ENCODE assay signal across 1 cellular context in the genomic region with DNA sequence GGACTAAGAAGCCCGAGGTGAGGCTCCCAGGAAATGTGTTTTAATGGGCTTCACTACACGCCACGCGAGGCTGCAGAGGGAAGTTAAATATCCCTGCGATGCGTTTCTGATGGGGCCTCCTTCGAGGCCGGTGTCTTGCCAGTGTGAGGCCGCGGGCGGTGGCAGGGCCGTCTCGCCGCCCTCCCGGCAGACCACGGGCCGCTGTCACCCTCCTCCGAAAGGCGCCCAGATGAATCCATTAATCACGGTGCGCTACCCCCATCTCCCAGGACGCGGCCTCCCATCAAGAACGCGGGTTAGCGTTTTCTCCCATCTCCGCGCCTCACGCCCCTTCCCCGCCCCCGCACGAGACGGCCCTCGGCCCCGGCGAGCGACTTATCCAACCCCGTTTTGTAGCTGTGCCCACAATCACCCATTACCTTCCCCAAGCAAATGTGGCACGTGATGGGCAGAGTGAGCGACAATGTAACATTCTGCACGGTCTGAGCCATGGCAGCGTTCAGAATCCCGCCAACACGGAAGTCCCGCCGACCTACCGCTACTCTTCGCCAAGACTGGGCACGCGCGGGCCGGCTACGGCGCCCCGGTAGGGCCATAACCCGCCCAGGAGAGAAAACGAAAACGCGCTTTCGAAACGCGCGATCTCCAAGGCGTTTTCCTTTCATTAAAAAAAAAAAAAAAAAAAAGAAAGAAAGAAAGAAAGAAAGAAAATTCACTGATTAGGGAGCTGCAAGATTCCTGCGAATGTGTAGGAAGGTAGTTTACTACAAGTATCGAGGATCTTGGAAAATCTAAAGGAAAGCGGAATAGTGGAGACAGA.
TF ChIP-seq lines count a peak whose summit lies in the region.

A gene with protein sequence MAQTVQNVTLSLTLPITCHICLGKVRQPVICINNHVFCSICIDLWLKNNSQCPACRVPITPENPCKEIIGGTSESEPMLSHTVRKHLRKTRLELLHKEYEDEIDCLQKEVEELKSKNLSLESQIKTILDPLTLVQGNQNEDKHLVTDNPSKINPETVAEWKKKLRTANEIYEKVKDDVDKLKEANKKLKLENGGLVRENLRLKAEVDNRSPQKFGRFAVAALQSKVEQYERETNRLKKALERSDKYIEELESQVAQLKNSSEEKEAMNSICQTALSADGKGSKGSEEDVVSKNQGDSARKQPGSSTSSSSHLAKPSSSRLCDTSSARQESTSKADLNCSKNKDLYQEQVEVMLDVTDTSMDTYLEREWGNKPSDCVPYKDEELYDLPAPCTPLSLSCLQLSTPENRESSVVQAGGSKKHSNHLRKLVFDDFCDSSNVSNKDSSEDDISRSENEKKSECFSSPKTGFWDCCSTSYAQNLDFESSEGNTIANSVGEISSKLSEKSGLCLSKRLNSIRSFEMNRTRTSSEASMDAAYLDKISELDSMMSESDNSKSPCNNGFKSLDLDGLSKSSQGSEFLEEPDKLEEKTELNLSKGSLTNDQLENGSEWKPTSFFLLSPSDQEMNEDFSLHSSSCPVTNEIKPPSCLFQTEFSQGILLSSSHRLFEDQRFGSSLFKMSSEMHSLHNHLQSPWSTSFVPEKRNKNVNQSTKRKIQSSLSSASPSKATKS (minus strand): TSS at position 526 of the 820 bp plus-strand sequence. CDS start 35 bp downstream, at position 491.

TF ChIP-seq in HEK293, 187 proteins besides CTCF, POLR2A, EP300 and RAD21 (continued from another document and continues in another):
- peak; percentile 51; the same call in 1 of the 2 replicates for TF ChIP-seq ZNF391 (tag by site-specific recombination; IDR thresholded peaks at IDR 0.05; ENCODE audit: borderline replicate concordance, low read depth)
- TF ChIP-seq ZNF473 (tag by site-specific recombination; IDR thresholded peaks at IDR 0.05), result no peak
- peak; percentile 74 for TF ChIP-seq KLF10 (tag by site-specific recombination; IDR thresholded peaks at IDR 0.05)
- peak; percentile 51; the same call in 1 of the 2 replicates for TF ChIP-seq ZBTB8A (tag by site-specific recombination; IDR thresholded peaks at IDR 0.05)
- TF ChIP-seq GLIS1 (tag by site-specific recombination; IDR thresholded peaks at IDR 0.05), result peak; percentile 88
- TF ChIP-seq ZNF223 (tag by site-specific recombination; IDR thresholded peaks at IDR 0.05), result no peak
- no peak for TF ChIP-seq OVOL3 (tag by site-specific recombination; IDR thresholded peaks at IDR 0.05)
- peak; percentile 94; the same call in 1 of the 2 replicates for TF ChIP-seq HOXC10 (CRISPR knock-in tag; IDR thresholded peaks at IDR 0.05)
- TF ChIP-seq, protein P1, sequence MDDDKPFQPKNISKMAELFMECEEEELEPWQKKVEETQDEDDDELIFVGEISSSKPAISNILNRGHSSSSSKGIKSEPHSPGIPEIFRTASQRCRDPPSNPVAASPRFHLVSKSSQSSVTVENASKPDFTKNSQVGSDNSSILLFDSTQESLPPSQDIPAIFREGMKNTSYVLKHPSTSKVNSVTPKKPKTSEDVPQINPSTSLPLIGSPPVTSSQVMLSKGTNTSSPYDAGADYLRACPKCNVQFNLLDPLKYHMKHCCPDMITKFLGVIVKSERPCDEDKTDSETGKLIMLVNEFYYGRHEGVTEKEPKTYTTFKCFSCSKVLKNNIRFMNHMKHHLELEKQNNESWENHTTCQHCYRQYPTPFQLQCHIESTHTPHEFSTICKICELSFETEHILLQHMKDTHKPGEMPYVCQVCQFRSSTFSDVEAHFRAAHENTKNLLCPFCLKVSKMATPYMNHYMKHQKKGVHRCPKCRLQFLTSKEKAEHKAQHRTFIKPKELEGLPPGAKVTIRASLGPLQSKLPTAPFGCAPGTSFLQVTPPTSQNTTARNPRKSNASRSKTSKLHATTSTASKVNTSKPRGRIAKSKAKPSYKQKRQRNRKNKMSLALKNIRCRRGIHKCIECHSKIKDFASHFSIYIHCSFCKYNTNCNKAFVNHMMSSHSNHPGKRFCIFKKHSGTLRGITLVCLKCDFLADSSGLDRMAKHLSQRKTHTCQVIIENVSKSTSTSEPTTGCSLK (tag by site-specific recombination; IDR thresholded peaks at IDR 0.05), result no peak
- TF ChIP-seq ZNF830 (tag by site-specific recombination; IDR thresholded peaks at IDR 0.05; ENCODE audit: low read depth), result no peak
- TF ChIP-seq ZBTB7A (tag by site-specific recombination; IDR thresholded peaks at IDR 0.05; ENCODE audit: low read depth), result no peak
- TF ChIP-seq, protein P2, sequence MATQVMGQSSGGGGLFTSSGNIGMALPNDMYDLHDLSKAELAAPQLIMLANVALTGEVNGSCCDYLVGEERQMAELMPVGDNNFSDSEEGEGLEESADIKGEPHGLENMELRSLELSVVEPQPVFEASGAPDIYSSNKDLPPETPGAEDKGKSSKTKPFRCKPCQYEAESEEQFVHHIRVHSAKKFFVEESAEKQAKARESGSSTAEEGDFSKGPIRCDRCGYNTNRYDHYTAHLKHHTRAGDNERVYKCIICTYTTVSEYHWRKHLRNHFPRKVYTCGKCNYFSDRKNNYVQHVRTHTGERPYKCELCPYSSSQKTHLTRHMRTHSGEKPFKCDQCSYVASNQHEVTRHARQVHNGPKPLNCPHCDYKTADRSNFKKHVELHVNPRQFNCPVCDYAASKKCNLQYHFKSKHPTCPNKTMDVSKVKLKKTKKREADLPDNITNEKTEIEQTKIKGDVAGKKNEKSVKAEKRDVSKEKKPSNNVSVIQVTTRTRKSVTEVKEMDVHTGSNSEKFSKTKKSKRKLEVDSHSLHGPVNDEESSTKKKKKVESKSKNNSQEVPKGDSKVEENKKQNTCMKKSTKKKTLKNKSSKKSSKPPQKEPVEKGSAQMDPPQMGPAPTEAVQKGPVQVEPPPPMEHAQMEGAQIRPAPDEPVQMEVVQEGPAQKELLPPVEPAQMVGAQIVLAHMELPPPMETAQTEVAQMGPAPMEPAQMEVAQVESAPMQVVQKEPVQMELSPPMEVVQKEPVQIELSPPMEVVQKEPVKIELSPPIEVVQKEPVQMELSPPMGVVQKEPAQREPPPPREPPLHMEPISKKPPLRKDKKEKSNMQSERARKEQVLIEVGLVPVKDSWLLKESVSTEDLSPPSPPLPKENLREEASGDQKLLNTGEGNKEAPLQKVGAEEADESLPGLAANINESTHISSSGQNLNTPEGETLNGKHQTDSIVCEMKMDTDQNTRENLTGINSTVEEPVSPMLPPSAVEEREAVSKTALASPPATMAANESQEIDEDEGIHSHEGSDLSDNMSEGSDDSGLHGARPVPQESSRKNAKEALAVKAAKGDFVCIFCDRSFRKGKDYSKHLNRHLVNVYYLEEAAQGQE (tag by site-specific recombination; IDR thresholded peaks at IDR 0.05), result no peak; the same call in 1 of the 2 replicates
- TF ChIP-seq ZNF174 (tag by site-specific recombination; IDR thresholded peaks at IDR 0.05), result no peak
- TF ChIP-seq, protein P3, sequence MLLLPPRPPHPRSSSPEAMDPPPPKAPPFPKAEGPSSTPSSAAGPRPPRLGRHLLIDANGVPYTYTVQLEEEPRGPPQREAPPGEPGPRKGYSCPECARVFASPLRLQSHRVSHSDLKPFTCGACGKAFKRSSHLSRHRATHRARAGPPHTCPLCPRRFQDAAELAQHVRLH (tag by site-specific recombination; IDR thresholded peaks at IDR 0.05), result 0 out of 2 replicates have a peak, but pooled peaks have one; percentile 12
- TF ChIP-seq, protein P4, sequence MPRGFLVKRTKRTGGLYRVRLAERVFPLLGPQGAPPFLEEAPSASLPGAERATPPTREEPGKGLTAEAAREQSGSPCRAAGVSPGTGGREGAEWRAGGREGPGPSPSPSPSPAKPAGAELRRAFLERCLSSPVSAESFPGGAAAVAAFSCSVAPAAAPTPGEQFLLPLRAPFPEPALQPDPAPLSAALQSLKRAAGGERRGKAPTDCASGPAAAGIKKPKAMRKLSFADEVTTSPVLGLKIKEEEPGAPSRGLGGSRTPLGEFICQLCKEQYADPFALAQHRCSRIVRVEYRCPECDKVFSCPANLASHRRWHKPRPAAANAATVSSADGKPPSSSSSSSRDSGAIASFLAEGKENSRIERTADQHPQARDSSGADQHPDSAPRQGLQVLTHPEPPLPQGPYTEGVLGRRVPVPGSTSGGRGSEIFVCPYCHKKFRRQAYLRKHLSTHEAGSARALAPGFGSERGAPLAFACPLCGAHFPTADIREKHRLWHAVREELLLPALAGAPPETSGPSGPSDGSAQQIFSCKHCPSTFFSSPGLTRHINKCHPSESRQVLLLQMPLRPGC (tag by site-specific recombination; IDR thresholded peaks at IDR 0.05), result 0 out of 2 replicates have a peak, but pooled peaks have one; percentile 25
- peak; percentile 84 for TF ChIP-seq EGR2 (tag by site-specific recombination; IDR thresholded peaks at IDR 0.05; ENCODE audit: low read depth)
- no peak for TF ChIP-seq ZNF677 (tag by site-specific recombination; IDR thresholded peaks at IDR 0.05)
- no peak for TF ChIP-seq SCRT2 (tag by site-specific recombination; IDR thresholded peaks at IDR 0.05)
- no peak; the same call in none of the 2 replicates for TF ChIP-seq ZNF366 (tag by site-specific recombination; conservative IDR thresholded peaks at IDR 0.05)
- TF ChIP-seq, protein P5, sequence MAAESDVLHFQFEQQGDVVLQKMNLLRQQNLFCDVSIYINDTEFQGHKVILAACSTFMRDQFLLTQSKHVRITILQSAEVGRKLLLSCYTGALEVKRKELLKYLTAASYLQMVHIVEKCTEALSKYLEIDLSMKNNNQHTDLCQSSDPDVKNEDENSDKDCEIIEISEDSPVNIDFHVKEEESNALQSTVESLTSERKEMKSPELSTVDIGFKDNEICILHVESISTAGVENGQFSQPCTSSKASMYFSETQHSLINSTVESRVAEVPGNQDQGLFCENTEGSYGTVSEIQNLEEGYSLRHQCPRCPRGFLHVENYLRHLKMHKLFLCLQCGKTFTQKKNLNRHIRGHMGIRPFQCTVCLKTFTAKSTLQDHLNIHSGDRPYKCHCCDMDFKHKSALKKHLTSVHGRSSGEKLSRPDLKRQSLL (tag by site-specific recombination; IDR thresholded peaks at IDR 0.05), result no peak
- TF ChIP-seq ZNF10 (tag by site-specific recombination; IDR thresholded peaks at IDR 0.05), result no peak
- TF ChIP-seq ZNF175 (tag by site-specific recombination; IDR thresholded peaks at IDR 0.05), result no peak
- TF ChIP-seq ZBTB17 (tag by site-specific recombination; IDR thresholded peaks at IDR 0.05), result peak; percentile 90
- no peak for TF ChIP-seq ZNF416 (tag by site-specific recombination; IDR thresholded peaks at IDR 0.05)
- peak; percentile 72; the same call in 1 of the 2 replicates for TF ChIP-seq ZNF423 (tag by site-specific recombination; IDR thresholded peaks at IDR 0.05)
- TF ChIP-seq ZNF629 (tag by site-specific recombination; IDR thresholded peaks at IDR 0.05), result peak; percentile 51; the same call in 1 of the 2 replicates
- TF ChIP-seq MZF1 (tag by site-specific recombination; IDR thresholded peaks at IDR 0.05; ENCODE audit: borderline replicate concordance), result no peak
- TF ChIP-seq, protein P6, sequence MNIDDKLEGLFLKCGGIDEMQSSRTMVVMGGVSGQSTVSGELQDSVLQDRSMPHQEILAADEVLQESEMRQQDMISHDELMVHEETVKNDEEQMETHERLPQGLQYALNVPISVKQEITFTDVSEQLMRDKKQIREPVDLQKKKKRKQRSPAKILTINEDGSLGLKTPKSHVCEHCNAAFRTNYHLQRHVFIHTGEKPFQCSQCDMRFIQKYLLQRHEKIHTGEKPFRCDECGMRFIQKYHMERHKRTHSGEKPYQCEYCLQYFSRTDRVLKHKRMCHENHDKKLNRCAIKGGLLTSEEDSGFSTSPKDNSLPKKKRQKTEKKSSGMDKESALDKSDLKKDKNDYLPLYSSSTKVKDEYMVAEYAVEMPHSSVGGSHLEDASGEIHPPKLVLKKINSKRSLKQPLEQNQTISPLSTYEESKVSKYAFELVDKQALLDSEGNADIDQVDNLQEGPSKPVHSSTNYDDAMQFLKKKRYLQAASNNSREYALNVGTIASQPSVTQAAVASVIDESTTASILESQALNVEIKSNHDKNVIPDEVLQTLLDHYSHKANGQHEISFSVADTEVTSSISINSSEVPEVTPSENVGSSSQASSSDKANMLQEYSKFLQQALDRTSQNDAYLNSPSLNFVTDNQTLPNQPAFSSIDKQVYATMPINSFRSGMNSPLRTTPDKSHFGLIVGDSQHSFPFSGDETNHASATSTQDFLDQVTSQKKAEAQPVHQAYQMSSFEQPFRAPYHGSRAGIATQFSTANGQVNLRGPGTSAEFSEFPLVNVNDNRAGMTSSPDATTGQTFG (tag by site-specific recombination; IDR thresholded peaks at IDR 0.05; ENCODE audit: borderline replicate concordance), result no peak
- no peak for TF ChIP-seq OSR2 (tag by site-specific recombination; IDR thresholded peaks at IDR 0.05)
- TF ChIP-seq PRDM1 (tag by site-specific recombination; IDR thresholded peaks at IDR 0.05), result peak; percentile 89
- peak; percentile 27; the same call in 1 of the 2 replicates for TF ChIP-seq ZBTB20 (tag by site-specific recombination; IDR thresholded peaks at IDR 0.05)
- TF ChIP-seq, protein P7, sequence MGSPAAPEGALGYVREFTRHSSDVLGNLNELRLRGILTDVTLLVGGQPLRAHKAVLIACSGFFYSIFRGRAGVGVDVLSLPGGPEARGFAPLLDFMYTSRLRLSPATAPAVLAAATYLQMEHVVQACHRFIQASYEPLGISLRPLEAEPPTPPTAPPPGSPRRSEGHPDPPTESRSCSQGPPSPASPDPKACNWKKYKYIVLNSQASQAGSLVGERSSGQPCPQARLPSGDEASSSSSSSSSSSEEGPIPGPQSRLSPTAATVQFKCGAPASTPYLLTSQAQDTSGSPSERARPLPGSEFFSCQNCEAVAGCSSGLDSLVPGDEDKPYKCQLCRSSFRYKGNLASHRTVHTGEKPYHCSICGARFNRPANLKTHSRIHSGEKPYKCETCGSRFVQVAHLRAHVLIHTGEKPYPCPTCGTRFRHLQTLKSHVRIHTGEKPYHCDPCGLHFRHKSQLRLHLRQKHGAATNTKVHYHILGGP (tag by site-specific recombination; IDR thresholded peaks at IDR 0.05), result no peak
- TF ChIP-seq ZNF791 (tag by site-specific recombination; IDR thresholded peaks at IDR 0.05), result no peak
- TF ChIP-seq ZNF600 (tag by site-specific recombination; IDR thresholded peaks at IDR 0.05), result peak; percentile 95
- TF ChIP-seq SCRT1 (tag by site-specific recombination; IDR thresholded peaks at IDR 0.05; ENCODE audit: borderline replicate concordance), result no peak
- TF ChIP-seq, protein P8, sequence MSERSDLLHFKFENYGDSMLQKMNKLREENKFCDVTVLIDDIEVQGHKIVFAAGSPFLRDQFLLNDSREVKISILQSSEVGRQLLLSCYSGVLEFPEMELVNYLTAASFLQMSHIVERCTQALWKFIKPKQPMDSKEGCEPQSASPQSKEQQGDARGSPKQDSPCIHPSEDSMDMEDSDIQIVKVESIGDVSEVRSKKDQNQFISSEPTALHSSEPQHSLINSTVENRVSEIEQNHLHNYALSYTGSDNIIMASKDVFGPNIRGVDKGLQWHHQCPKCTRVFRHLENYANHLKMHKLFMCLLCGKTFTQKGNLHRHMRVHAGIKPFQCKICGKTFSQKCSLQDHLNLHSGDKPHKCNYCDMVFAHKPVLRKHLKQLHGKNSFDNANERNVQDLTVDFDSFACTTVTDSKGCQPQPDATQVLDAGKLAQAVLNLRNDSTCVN (tag by site-specific recombination; optimal IDR thresholded peaks at IDR 0.05), result peak; percentile 91
- TF ChIP-seq ZNF658 (tag by site-specific recombination; IDR thresholded peaks at IDR 0.05), result no peak
- peak; percentile 97 for TF ChIP-seq ZNF501 (tag by site-specific recombination; IDR thresholded peaks at IDR 0.05)
- TF ChIP-seq ZNF248 (tag by site-specific recombination; IDR thresholded peaks at IDR 0.05), result no peak
- TF ChIP-seq ZNF394 (tag by site-specific recombination; IDR thresholded peaks at IDR 0.05; ENCODE audit: borderline replicate concordance), result peak; percentile 91
- peak; percentile 33; the same call in 1 of the 2 replicates for TF ChIP-seq KLF8 (tag by site-specific recombination; IDR thresholded peaks at IDR 0.05)
